17 cellular contexts compared by ENCODE assay signal in genomic region chr5:9056046-9056445, GRCh38.
DNase-seq lines count a peak whose midpoint lies in the region; ATAC-seq and TF ChIP-seq lines count a peak whose summit lies in the region.
"Had no signal": no experiment of that assay in that cellular context is flagged by ENCODE, and none has a peak within 500 bp of the region (broad histone marks: within the 10 kb centered on the region; RNA-seq: fewer than 3 reads in every experiment).

No MANE protein-coding gene starts in this region.

- TF ChIP-seq CTCF in epithelial cell of esophagus (IDR thresholded peaks at IDR 0.05; ENCODE audit: insufficient read depth, low read depth, low read length, missing control alignments): no peak
- no peak for TF ChIP-seq CTCF in progenitor cell of endocrine pancreas (IDR thresholded peaks at IDR 0.05; ENCODE audit: unreplicated experiment)

- H2BK120ac ChIP-seq in neuronal stem cell (ENCODE audit: low read depth, low read length): no peak overlapping the region

- no peaks in the 10 kb centered on the region for H3K4me1 ChIP-seq in neuronal stem cell (ENCODE audit: control insufficient read depth in 2 of 2, insufficient read depth in 1 of 2, low read depth in 1 of 2, low read length in 2 of 2)
- H3K4me1 ChIP-seq: BE2C had no signal

- no peak overlapping the region for H3K4me2 ChIP-seq in neuronal stem cell (ENCODE audit: insufficient read depth, low read length, poor library complexity, severe bottlenecking)

- no peak overlapping the region for H3K4ac ChIP-seq in neuronal stem cell (ENCODE audit: low read length)

- H3K9me3 Mint-ChIP-seq in progenitor cell of endocrine pancreas (ENCODE audit: low read depth): no peaks in the 10 kb centered on the region

- no peak overlapping the region for H4K8ac ChIP-seq in neuronal stem cell (ENCODE audit: low read depth, low read length)

- no peak overlapping the region for H2BK5ac ChIP-seq in neuronal stem cell (ENCODE audit: low read length)

- no peak overlapping the region for H3K9ac ChIP-seq in neuronal stem cell (ENCODE audit: low read depth, low read length, poor library complexity)

- H3K4me3 ChIP-seq in epithelial cell of esophagus (ENCODE audit: low read length) (no peak overlapping the region), neuronal stem cell (ENCODE audit: low read length in 2 of 2) (no peak overlapping the region)
- H3K4me3 ChIP-seq: SJSA1 had no signal

- no peak overlapping the region for H2AFZ ChIP-seq in neuronal stem cell (ENCODE audit: low read length)

- H2BK15ac ChIP-seq in neuronal stem cell (ENCODE audit: low read length): no peak overlapping the region

- H3K4me3 Mint-ChIP-seq in progenitor cell of endocrine pancreas (ENCODE audit: low read depth): no peak overlapping the region
- H3K4me3 Mint-ChIP-seq: CD4-positive, alpha-beta memory T cell had no signal

- H3K27ac ChIP-seq in neuronal stem cell (replicated peaks; ENCODE audit: low read length): no peak overlapping the region
- H3K27ac ChIP-seq: 22Rv1, HL-60, SJSA1 had no signal

- H3K18ac ChIP-seq in neuronal stem cell (ENCODE audit: low read length): peak overlapping the region; percentile 29

- no peaks in the 10 kb centered on the region for H3K9me3 ChIP-seq in neuronal stem cell (replicated peaks in 1 of 2; ENCODE audit: control insufficient read depth in 2 of 2, insufficient read depth in 1 of 2, low read depth in 1 of 2, low read length in 2 of 2)
- H3K9me3 ChIP-seq: BE2C, SJSA1 had no signal

- H2BK12ac ChIP-seq in neuronal stem cell (ENCODE audit: low read length): no peak overlapping the region

- H3K27me3 Mint-ChIP-seq in progenitor cell of endocrine pancreas: peaks cover 17% of the 10 kb centered on the region
- H3K27me3 Mint-ChIP-seq: CD4-positive, alpha-beta memory T cell had no signal

- no CpG with 5 or more reads among the region's 4 CpGs for WGBS in neuronal stem cell (ENCODE audit: extremely low coverage in 2 of 2, insufficient read length in 2 of 2, insufficient replicate concordance in 1 of 2), 2 donors

- DNase-seq in NCI-H748 (lab: John Stamatoyannopoulos, UW; ENCODE audit: unreplicated experiment) (peak; percentile 73), NCI-H748 treated with DMSO at 0.1 percent for 48 hours (lab: John Stamatoyannopoulos, UW) (no peak), NCI-H226 (peak; percentile 34), epithelial cell of esophagus (ENCODE audit: low read depth) (peak; percentile 86), neuronal stem cell (ENCODE audit: low spot score) (no peak), progenitor cell of endocrine pancreas (ENCODE audit: low spot score, unreplicated experiment) (no peak), NCI-H1092 treated with DMSO at 0.1 percent for 48 hours (lab: John Stamatoyannopoulos, UW) (no peak)
- DNase-seq: BE2C; CD4-positive, alpha-beta memory T cell; GOT3; NCI-H1048; NCI-H146; NCI-H82 had no signal

- no peaks in the 10 kb centered on the region for H3K36me3 Mint-ChIP-seq in progenitor cell of endocrine pancreas (ENCODE audit: insufficient read depth)

- no peak overlapping the region for H2AK5ac ChIP-seq in neuronal stem cell (ENCODE audit: low read depth, low read length)

- H3K4me1 Mint-ChIP-seq in progenitor cell of endocrine pancreas (ENCODE audit: low read depth): peaks cover 16% of the 10 kb centered on the region
- H3K4me1 Mint-ChIP-seq: CD4-positive, alpha-beta memory T cell had no signal

- H3K14ac ChIP-seq in neuronal stem cell (ENCODE audit: low read length): no peak overlapping the region

- H4K91ac ChIP-seq in neuronal stem cell (ENCODE audit: low read depth, low read length, poor library complexity): no peak overlapping the region

- no peak for ATAC-seq in GM18868 (IDR thresholded peaks at IDR 0.05; ENCODE audit: unreplicated experiment)

- H3K79me1 ChIP-seq in neuronal stem cell (ENCODE audit: low read depth, low read length): no peaks in the 10 kb centered on the region

- no peak overlapping the region for H3K23ac ChIP-seq in neuronal stem cell (ENCODE audit: low read depth, low read length, poor library complexity)

- H3K36me3 ChIP-seq in neuronal stem cell (replicated peaks in 1 of 2; ENCODE audit: control insufficient read depth in 2 of 2, insufficient read depth in 2 of 2, low read length in 2 of 2): peaks cover 0 to 15% of the 10 kb centered on the region in 2 donors
- H3K36me3 ChIP-seq: BE2C, SJSA1 had no signal

- peaks cover 0 to 2% (median 0%) of the 10 kb centered on the region in 3 experiments for H3K27me3 ChIP-seq in neuronal stem cell (ENCODE audit: control insufficient read depth in 3 of 3, insufficient read depth in 3 of 3, low read depth in 1 of 3, low read length in 3 of 3)
- H3K27me3 ChIP-seq: BE2C, SJSA1 had no signal

- H3K27ac Mint-ChIP-seq in progenitor cell of endocrine pancreas: no peak overlapping the region
- H3K27ac Mint-ChIP-seq: CD4-positive, alpha-beta memory T cell had no signal

Comparison
In these comparisons a context has a peak if more than half of its experiments do, and no peak if none do; other contexts are left out.
1. DNase-seq: peak in NCI-H748 (single experiment), NCI-H226 (single experiment) and epithelial cell of esophagus (single experiment); none in NCI-H748 treated with DMSO at 0.1 percent for 48 hours (single experiment), neuronal stem cell (single experiment), progenitor cell of endocrine pancreas (single experiment) and NCI-H1092 treated with DMSO at 0.1 percent for 48 hours (single experiment).